In the genomic region with DNA sequence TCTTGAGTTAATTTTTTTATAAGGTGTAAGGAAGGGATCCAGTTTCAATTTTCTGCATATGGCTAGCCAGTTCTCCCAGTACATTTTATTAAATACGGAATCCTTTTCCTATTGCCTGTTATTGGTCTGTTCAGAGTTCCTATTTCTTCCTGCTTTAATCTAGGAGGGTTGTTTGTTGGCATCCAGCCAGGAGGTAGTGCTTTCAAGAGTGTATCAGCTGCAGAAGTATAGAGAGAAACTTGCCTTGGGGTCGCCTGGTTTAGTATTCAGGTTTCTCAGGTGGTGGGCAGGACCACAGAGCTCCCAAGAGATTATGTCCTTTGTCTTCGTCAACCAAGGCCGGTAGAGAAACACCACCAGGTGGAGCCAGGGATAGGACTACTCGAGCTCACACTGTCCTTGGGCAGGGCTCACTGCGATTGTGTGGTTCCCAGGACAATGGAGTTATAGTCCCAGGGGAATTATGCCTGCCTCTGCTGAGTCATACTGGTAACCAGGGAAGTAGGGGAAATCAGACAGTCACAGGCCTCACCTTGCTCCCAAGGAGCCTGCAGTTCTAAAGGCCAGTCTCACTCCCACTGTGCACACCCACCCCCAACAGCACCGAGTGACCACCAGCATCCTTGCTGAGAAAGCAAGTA, we compare ENCODE assay signal across 8 cellular contexts.
DNase-seq lines count a peak whose midpoint lies in the region; ATAC-seq and TF ChIP-seq lines count a peak whose summit lies in the region.

No MANE protein-coding gene starts in this region.

- intact Hi-C loops in stomach (cut with DNase I; ENCODE audit: low total_unique reads) = no loop called here

- H3K4me3 ChIP-seq in MG63 (no peak overlapping the region), epithelial cell of esophagus (ENCODE audit: low read length) (no peak overlapping the region), stomach (no peak overlapping the region)

- H3K4me1 Mint-ChIP-seq in activated T-cell treated with anti-CD3 and anti-CD28 coated beads, Interleukin-2, amount 50 U/mL, for 24 hours (ENCODE audit: low read depth) = peaks cover 4% of the 10 kb centered on the region

- H3K9me3 ChIP-seq in MG63 = no peaks in the 10 kb centered on the region
- no peaks in the 10 kb centered on the region for H3K9me3 ChIP-seq in stomach

- H3K27ac Mint-ChIP-seq in activated T-cell treated with anti-CD3 and anti-CD28 coated beads, Interleukin-2, amount 50 U/mL, for 24 hours = no peak overlapping the region

- TF ChIP-seq CTCF in epithelial cell of esophagus (IDR thresholded peaks at IDR 0.05; ENCODE audit: insufficient read depth, low read depth, low read length, missing control alignments) (peak; percentile 57), stomach (IDR thresholded peaks at IDR 0.05) (no peak)

- H3K4me1 ChIP-seq in stomach = no peaks in the 10 kb centered on the region

- no peak for TF ChIP-seq EP300 in stomach (IDR thresholded peaks at IDR 0.05)

- H3K36me3 ChIP-seq in MG63 (no peaks in the 10 kb centered on the region), stomach (no peaks in the 10 kb centered on the region)

- no peak overlapping the region for H3K4me3 Mint-ChIP-seq in activated T-cell treated with anti-CD3 and anti-CD28 coated beads, Interleukin-2, amount 50 U/mL, for 24 hours

- H3K36me3 Mint-ChIP-seq in activated T-cell treated with anti-CD3 and anti-CD28 coated beads, Interleukin-2, amount 50 U/mL, for 24 hours (ENCODE audit: low read depth) = no peaks in the 10 kb centered on the region

- TF ChIP-seq POLR2A in stomach (IDR thresholded peaks at IDR 0.05) = no peak

- H3K9me3 Mint-ChIP-seq in activated T-cell treated with anti-CD3 and anti-CD28 coated beads, Interleukin-2, amount 50 U/mL, for 24 hours = peaks cover 2% of the 10 kb centered on the region

- WGBS in stomach, 5 donors = 41 to 73% (median 46%) methylated on average over 3 to 7 of the region's 7 CpGs

- no peak overlapping the region for H3K27ac ChIP-seq in stomach

- ATAC-seq in GM21390 (IDR thresholded peaks at IDR 0.05; ENCODE audit: unreplicated experiment) (peak; percentile 79), GM21737 (IDR thresholded peaks at IDR 0.05; ENCODE audit: unreplicated experiment) (no peak)

- peak; percentile 24 for DNase-seq in GDM1 (lab: John Stamatoyannopoulos, UW)
- peak; percentile 2 for DNase-seq in MG63
- peak; percentile 85 for DNase-seq in epithelial cell of esophagus (ENCODE audit: low read depth)
- DNase-seq in GM03348 (ENCODE audit: low spot score) = no peak
- no peak for DNase-seq in stomach
- no peak for DNase-seq in activated T-cell treated with anti-CD3 and anti-CD28 coated beads, Interleukin-2, amount 50 U/mL, for 24 hours

- no peaks in the 10 kb centered on the region for H3K27me3 ChIP-seq in MG63
- peaks cover 0 to 8% (median 0%) of the 10 kb centered on the region in 3 donors for H3K27me3 ChIP-seq in stomach

- peaks cover 26% of the 10 kb centered on the region for H3K27me3 Mint-ChIP-seq in activated T-cell treated with anti-CD3 and anti-CD28 coated beads, Interleukin-2, amount 50 U/mL, for 24 hours

Comparison
In these comparisons a context has a peak if more than half of its experiments do, and no peak if none do; other contexts are left out.
1. DNase-seq: peak in GDM1 (single experiment), MG63 (single experiment) and epithelial cell of esophagus (single experiment); none in GM03348 (single experiment), stomach (single experiment) and activated T-cell treated with anti-CD3 and anti-CD28 coated beads, Interleukin-2, amount 50 U/mL, for 24 hours (single experiment).